In the genomic region with DNA sequence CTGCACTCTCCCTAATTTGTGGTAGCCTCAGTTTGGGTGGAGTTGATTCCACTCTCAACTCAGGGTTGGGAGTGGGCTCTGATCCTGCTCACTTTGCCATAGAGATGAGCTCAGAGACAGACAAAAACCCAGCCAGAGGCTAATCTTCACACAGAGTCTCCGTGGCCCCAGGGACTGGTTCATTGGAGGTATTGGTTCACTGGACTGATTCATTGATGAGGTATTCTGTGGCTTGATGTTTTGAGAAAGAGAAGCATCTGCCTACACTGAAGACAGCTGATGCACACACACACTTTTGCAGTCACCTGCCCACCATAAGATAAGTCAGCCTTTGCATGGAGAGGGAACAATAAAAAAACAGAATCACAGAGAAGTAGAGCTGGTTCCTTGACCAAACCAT, we compare ENCODE assay signal across 32 cellular contexts.
"Had no signal": no experiment of that assay in that cellular context is flagged by ENCODE, and none has a peak within 500 bp of the region (broad histone marks: within the 10 kb centered on the region; RNA-seq: fewer than 3 reads in every experiment).

No MANE protein-coding gene starts in this region.

- H3K4me3 Mint-ChIP-seq: activated CD4-positive, alpha-beta memory T cell treated with anti-CD3 and anti-CD28 coated beads for 36 hours; activated CD4-positive, alpha-beta T cell treated with anti-CD3 and anti-CD28 coated beads for 36 hours; activated naive CD4-positive, alpha-beta T cell treated with anti-CD3 and anti-CD28 coated beads for 36 hours; activated T-cell treated with anti-CD3 and anti-CD28 coated beads, Interleukin-2, amount 50 U/mL, for 4 hours; activated T-helper 1 cell treated with anti-CD3 and anti-CD28 coated beads, Interleukin-12 subunit alpha, Interleukin-12 subunit beta, Interleukin-2, Interleukin-4 antibody, amounts not matched to agents 30 ng/mL and 10 ng/mL and 1 ng/mL, durations not matched to agents 14 hours and 24 hours and 36 hours; WTC11 had no signal

- H3K9me3 ChIP-seq: adrenal gland, body of pancreas had no signal

- H3K27ac Mint-ChIP-seq: activated CD4-positive, alpha-beta memory T cell treated with anti-CD3 and anti-CD28 coated beads for 36 hours; activated CD4-positive, alpha-beta T cell treated with anti-CD3 and anti-CD28 coated beads for 36 hours; activated naive CD4-positive, alpha-beta T cell treated with anti-CD3 and anti-CD28 coated beads for 36 hours; activated naive CD4-positive, alpha-beta T cell treated with anti-CD3 and anti-CD28 coated beads, Interleukin-2, amount 50 U/mL, for 72 hours; activated T-helper 1 cell treated with anti-CD3 and anti-CD28 coated beads, Interleukin-12 subunit alpha, Interleukin-12 subunit beta, Interleukin-2, Interleukin-4 antibody, amounts not matched to agents 30 ng/mL and 10 ng/mL and 1 ng/mL, durations not matched to agents 14 hours and 24 hours and 36 hours; WTC11 had no signal

- H3K4me1 ChIP-seq: adrenal gland, body of pancreas, Peyer's patch had no signal

- FAIRE-seq: astrocyte, TTC549 had no signal

- H3K36me3 ChIP-seq: adrenal gland, Peyer's patch had no signal

- H3K9me3 Mint-ChIP-seq: activated T-helper 1 cell treated with anti-CD3 and anti-CD28 coated beads, Interleukin-12 subunit alpha, Interleukin-12 subunit beta, Interleukin-2, Interleukin-4 antibody, amounts not matched to agents 30 ng/mL and 10 ng/mL and 1 ng/mL, durations not matched to agents 14 hours and 24 hours and 36 hours had no signal

- H3K27me3 ChIP-seq: adrenal gland, body of pancreas, Peyer's patch had no signal

- H3K4me1 Mint-ChIP-seq: activated CD4-positive, alpha-beta T cell treated with anti-CD3 and anti-CD28 coated beads for 36 hours; WTC11 had no signal

- H3K4me3 ChIP-seq: adrenal gland, body of pancreas, Peyer's patch had no signal

- H3K27ac ChIP-seq: adrenal gland, body of pancreas, Peyer's patch had no signal

- DNase-seq: activated CD4-positive, alpha-beta memory T cell treated with anti-CD3 and anti-CD28 coated beads for 36 hours; activated CD4-positive, alpha-beta T cell treated with anti-CD3 and anti-CD28 coated beads for 36 hours; activated CD4-positive, alpha-beta T cell treated with anti-CD3 and anti-CD28 coated beads, Interleukin-2, amount 50 U/mL, for 1 hour; activated CD8-positive, alpha-beta memory T cell treated with anti-CD3 and anti-CD28 coated beads, Interleukin-2, amount 50 U/mL, for 4 hours; activated gamma-delta T cell treated with Interleukin-2 at 50 U/mL for 16 hours; activated naive CD4-positive, alpha-beta T cell treated with anti-CD3 and anti-CD28 coated beads for 36 hours; activated T-cell treated with anti-CD3 and anti-CD28 coated beads for 4 hours; activated T-cell treated with anti-CD3 and anti-CD28 coated beads, Interleukin-2, amount 50 U/mL, for 4 hours; adrenal gland; body of pancreas; Kasumi-1; KG1; MM.1S; MV-4-11; NCI-H1092; NCI-H1436 treated with DMSO at 0.1 percent for 48 hours; NCI-H1694 treated with DMSO at 0.1 percent for 48 hours; NCI-H2029; NCI-H345; NCI-H524 treated with DMSO at 0.1 percent for 48 hours; PC-3; Peyer's patch; Right ventricle myocardium superior; RPMI8226; SW 1271; T-helper 1 cell; T-helper 2 cell had no signal

- H3K36me3 Mint-ChIP-seq: activated CD4-positive, alpha-beta memory T cell treated with anti-CD3 and anti-CD28 coated beads for 36 hours had no signal
